ENCODE assay signal across 2 cellular contexts in genomic region chr12:12372946-12373722, GRCh38.
A peak's percentile ranks its signal among the peaks of the same experiment; 100 is the strongest.
TF ChIP-seq lines count a peak whose summit lies in the region.

No MANE protein-coding gene starts in this region.

TF ChIP-seq in GM12878, 131 proteins besides CTCF, POLR2A, EP300 and RAD21:
- TF ChIP-seq EED (IDR thresholded peaks at IDR 0.05; ENCODE audit: low read depth) (no peak), CHD1 (IDR thresholded peaks at IDR 0.05; ENCODE audit: low read depth, low read length) (no peak), HDGF (IDR thresholded peaks at IDR 0.05) (no peak), GABPA (IDR thresholded peaks at IDR 0.05; ENCODE audit: low read depth) (no peak), HDAC2 (IDR thresholded peaks at IDR 0.05) (no peak), ASH2L (IDR thresholded peaks at IDR 0.05; ENCODE audit: borderline replicate concordance, low read depth) (no peak), SRF (IDR thresholded peaks at IDR 0.05; ENCODE audit: low read depth in 2 of 2, low read length in 2 of 2) (no peak), ZNF622 (IDR thresholded peaks at IDR 0.05) (no peak), KLF5 (IDR thresholded peaks at IDR 0.05; ENCODE audit: partially characterized antibody) (no peak), MEF2A (IDR thresholded peaks at IDR 0.05; ENCODE audit: insufficient read depth, low read depth, low read length) (no peak)

TF ChIP-seq in HepG2, 621 proteins besides CTCF, POLR2A, EP300 and RAD21:
- no peak for TF ChIP-seq ZBTB10 (CRISPR knock-in tag; IDR thresholded peaks at IDR 0.05; ENCODE audit: borderline replicate concordance)
- TF ChIP-seq ZNF12 (CRISPR knock-in tag; IDR thresholded peaks at IDR 0.05) = peak; percentile 93
- no peak for TF ChIP-seq ZSCAN12 (CRISPR knock-in tag; IDR thresholded peaks at IDR 0.05)
- no peak for TF ChIP-seq LCORL (IDR thresholded peaks at IDR 0.05)
- TF ChIP-seq LCORL (CRISPR knock-in tag; IDR thresholded peaks at IDR 0.05) = no peak
- 0 out of 2 replicates have a peak, but pooled peaks have one; percentile 6 for TF ChIP-seq MED1 (CRISPR knock-in tag; IDR thresholded peaks at IDR 0.05)
- no peak for TF ChIP-seq HES4 (CRISPR knock-in tag; IDR thresholded peaks at IDR 0.05; ENCODE audit: borderline replicate concordance)
- TF ChIP-seq CEBPG (CRISPR knock-in tag; IDR thresholded peaks at IDR 0.05) = peak; percentile 29; the same call in 1 of the 2 replicates
- no peak for TF ChIP-seq PITX1 (CRISPR knock-in tag; IDR thresholded peaks at IDR 0.05)
- no peak for TF ChIP-seq KMT2A (CRISPR knock-in tag; IDR thresholded peaks at IDR 0.05)
- TF ChIP-seq, protein P1, sequence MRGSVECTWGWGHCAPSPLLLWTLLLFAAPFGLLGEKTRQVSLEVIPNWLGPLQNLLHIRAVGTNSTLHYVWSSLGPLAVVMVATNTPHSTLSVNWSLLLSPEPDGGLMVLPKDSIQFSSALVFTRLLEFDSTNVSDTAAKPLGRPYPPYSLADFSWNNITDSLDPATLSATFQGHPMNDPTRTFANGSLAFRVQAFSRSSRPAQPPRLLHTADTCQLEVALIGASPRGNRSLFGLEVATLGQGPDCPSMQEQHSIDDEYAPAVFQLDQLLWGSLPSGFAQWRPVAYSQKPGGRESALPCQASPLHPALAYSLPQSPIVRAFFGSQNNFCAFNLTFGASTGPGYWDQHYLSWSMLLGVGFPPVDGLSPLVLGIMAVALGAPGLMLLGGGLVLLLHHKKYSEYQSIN (CRISPR knock-in tag; IDR thresholded peaks at IDR 0.05; ENCODE audit: borderline replicate concordance) = no peak
- peak; percentile 45; the same call in 1 of the 2 replicates for TF ChIP-seq ZNF644 (CRISPR knock-in tag; IDR thresholded peaks at IDR 0.05; ENCODE audit: low read depth)
- no peak for TF ChIP-seq ZMYM4 (CRISPR knock-in tag; IDR thresholded peaks at IDR 0.05)
- TF ChIP-seq PLRG1 (conservative IDR thresholded peaks at IDR 0.05) = no peak
- TF ChIP-seq ZNF577 (CRISPR knock-in tag; IDR thresholded peaks at IDR 0.05; ENCODE audit: borderline replicate concordance, low read depth) = no peak
- TF ChIP-seq ARID2 (CRISPR knock-in tag; IDR thresholded peaks at IDR 0.05; ENCODE audit: borderline replicate concordance) = no peak
- no peak for TF ChIP-seq XRCC5 (optimal IDR thresholded peaks at IDR 0.05; ENCODE audit: low read length)
- no peak for TF ChIP-seq HNRNPH1 (optimal IDR thresholded peaks at IDR 0.05; ENCODE audit: low read depth, low read length)
- peak; percentile 34 for TF ChIP-seq ASH2L (IDR thresholded peaks at IDR 0.05; ENCODE audit: insufficient read length, low read depth, low read length)
- TF ChIP-seq ZNF576 (CRISPR knock-in tag; IDR thresholded peaks at IDR 0.05) = no peak
- no peak for TF ChIP-seq ZNF484 (CRISPR knock-in tag; IDR thresholded peaks at IDR 0.05; ENCODE audit: borderline replicate concordance, low read depth)
- no peak for TF ChIP-seq RFX5 (IDR thresholded peaks at IDR 0.05; ENCODE audit: low read depth, low read length)
- no peak for TF ChIP-seq ATF7 (IDR thresholded peaks at IDR 0.05)
- no peak for TF ChIP-seq ATF7 (CRISPR knock-in tag; IDR thresholded peaks at IDR 0.05)
- TF ChIP-seq CEBPB (IDR thresholded peaks at IDR 0.05; ENCODE audit: borderline replicate concordance, low read depth, low read length) = peak; percentile 66; the same call in 1 of the 2 replicates
- TF ChIP-seq, protein P2, sequence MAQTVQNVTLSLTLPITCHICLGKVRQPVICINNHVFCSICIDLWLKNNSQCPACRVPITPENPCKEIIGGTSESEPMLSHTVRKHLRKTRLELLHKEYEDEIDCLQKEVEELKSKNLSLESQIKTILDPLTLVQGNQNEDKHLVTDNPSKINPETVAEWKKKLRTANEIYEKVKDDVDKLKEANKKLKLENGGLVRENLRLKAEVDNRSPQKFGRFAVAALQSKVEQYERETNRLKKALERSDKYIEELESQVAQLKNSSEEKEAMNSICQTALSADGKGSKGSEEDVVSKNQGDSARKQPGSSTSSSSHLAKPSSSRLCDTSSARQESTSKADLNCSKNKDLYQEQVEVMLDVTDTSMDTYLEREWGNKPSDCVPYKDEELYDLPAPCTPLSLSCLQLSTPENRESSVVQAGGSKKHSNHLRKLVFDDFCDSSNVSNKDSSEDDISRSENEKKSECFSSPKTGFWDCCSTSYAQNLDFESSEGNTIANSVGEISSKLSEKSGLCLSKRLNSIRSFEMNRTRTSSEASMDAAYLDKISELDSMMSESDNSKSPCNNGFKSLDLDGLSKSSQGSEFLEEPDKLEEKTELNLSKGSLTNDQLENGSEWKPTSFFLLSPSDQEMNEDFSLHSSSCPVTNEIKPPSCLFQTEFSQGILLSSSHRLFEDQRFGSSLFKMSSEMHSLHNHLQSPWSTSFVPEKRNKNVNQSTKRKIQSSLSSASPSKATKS (CRISPR knock-in tag; IDR thresholded peaks at IDR 0.05) = no peak
- TF ChIP-seq THYN1 (CRISPR knock-in tag; IDR thresholded peaks at IDR 0.05; ENCODE audit: borderline replicate concordance, low read depth) = no peak
- no peak for TF ChIP-seq FOXP1 (IDR thresholded peaks at IDR 0.05)
- 0 out of 2 replicates have a peak, but pooled peaks have one; percentile 19 for TF ChIP-seq FOXP1 (CRISPR knock-in tag; IDR thresholded peaks at IDR 0.05)
- TF ChIP-seq NCOR1 (IDR thresholded peaks at IDR 0.05; ENCODE audit: borderline replicate concordance, low read length) = peak; percentile 26; the same call in 1 of the 2 replicates
- TF ChIP-seq ZBTB26 (CRISPR knock-in tag; IDR thresholded peaks at IDR 0.05; ENCODE audit: borderline replicate concordance) = no peak
- TF ChIP-seq THAP11 (CRISPR knock-in tag; IDR thresholded peaks at IDR 0.05) = no peak
- 0 out of 2 replicates have a peak, but pooled peaks have one; percentile 10 for TF ChIP-seq SAP130 (CRISPR knock-in tag; IDR thresholded peaks at IDR 0.05; ENCODE audit: low read depth)
- peak; percentile 64 for TF ChIP-seq HNF4A (CRISPR knock-in tag; IDR thresholded peaks at IDR 0.05)
